8 cellular contexts compared by ENCODE assay signal in the genomic region with DNA sequence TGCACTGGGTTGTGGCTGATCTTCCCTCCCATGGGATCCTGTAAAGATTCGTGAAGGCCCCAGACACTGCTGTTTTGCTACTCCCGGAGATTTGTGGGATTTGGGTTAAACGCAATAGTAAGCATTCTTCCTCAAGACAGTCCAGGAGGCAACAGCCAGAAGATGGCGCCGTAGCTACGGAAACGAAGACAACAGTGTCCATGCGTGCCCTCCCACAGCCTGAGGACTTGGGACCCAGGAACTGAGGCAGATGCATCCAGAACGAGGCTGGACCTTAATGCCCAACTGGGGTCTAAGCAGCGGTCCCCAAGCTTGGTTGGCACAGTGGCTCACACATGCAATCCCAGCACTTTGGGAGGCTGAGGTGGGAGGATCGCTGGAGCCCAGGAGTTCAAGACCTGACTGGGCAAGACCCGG. TPM values are rescaled to one million over a fixed set of nuclear protein-coding genes. Genes with fewer than 3 reads are reported as not detected.
A peak's percentile ranks its signal among the peaks of the same experiment; 100 is the strongest.
DNase-seq lines count a peak whose midpoint lies in the region; ATAC-seq and TF ChIP-seq lines count a peak whose summit lies in the region.

No MANE protein-coding gene starts in this region.

- H3K9me3 Mint-ChIP-seq in activated naive CD4-positive, alpha-beta T cell treated with anti-CD3 and anti-CD28 coated beads for 36 hours, result no peaks in the 10 kb centered on the region

- peaks cover 18% of the 10 kb centered on the region for H3K27me3 Mint-ChIP-seq in activated naive CD4-positive, alpha-beta T cell treated with anti-CD3 and anti-CD28 coated beads for 36 hours (ENCODE audit: low read depth)

- H3K4me1 Mint-ChIP-seq in activated naive CD4-positive, alpha-beta T cell treated with anti-CD3 and anti-CD28 coated beads for 36 hours (ENCODE audit: low read depth), result no peaks in the 10 kb centered on the region

- no peaks in the 10 kb centered on the region for H3K36me3 Mint-ChIP-seq in activated naive CD4-positive, alpha-beta T cell treated with anti-CD3 and anti-CD28 coated beads for 36 hours (ENCODE audit: low read depth)

- peaks cover 0 to 10% of the 10 kb centered on the region in 2 donors for H3K27me3 ChIP-seq in tibial artery

- TF ChIP-seq CTCF in tibial artery (IDR thresholded peaks at IDR 0.05), result peak; percentile 10 to 35

- peak; percentile 52 for DNase-seq in activated naive CD4-positive, alpha-beta T cell treated with anti-CD3 and anti-CD28 coated beads for 36 hours
- DNase-seq in activated naive CD4-positive, alpha-beta T cell treated with Interleukin-2 at 50 U/mL for 16 hours, result no peak
- peak; percentile 43 for DNase-seq in NCI-H460 (ENCODE audit: extremely low read depth, low read depth)
- DNase-seq in cerebellar cortex (ENCODE audit: low spot score), result peak; percentile 51
- DNase-seq in kidney tubule cell (ENCODE audit: low spot score), result peak; percentile 43
- peak; percentile 72 for DNase-seq in tibial artery
- DNase-seq in COR-L47 (lab: John Stamatoyannopoulos, UW), result no peak

- H3K4me3 Mint-ChIP-seq in activated naive CD4-positive, alpha-beta T cell treated with anti-CD3 and anti-CD28 coated beads for 36 hours, result no peak overlapping the region

- intact Hi-C loops in activated naive CD4-positive, alpha-beta T cell treated with anti-CD3 and anti-CD28 coated beads for 36 hours (cut with micrococcal nuclease), result loop anchor here (1.0 kb wide), 1 partner anchor 282 kb away; no protein-coding TSS in a partner anchor
- intact Hi-C loops in tibial artery (cut with DNase I; ENCODE audit: low total_unique reads), result no loop called here

- no peaks in the 10 kb centered on the region for H3K36me3 ChIP-seq in tibial artery

- no peak overlapping the region for H3K27ac ChIP-seq in tibial artery

- ATAC-seq in GM21619 (IDR thresholded peaks at IDR 0.05; ENCODE audit: unreplicated experiment), result no peak

- no peak overlapping the region for H3K4me3 ChIP-seq in tibial artery

- H3K27ac Mint-ChIP-seq in activated naive CD4-positive, alpha-beta T cell treated with anti-CD3 and anti-CD28 coated beads for 36 hours, result no peak overlapping the region

- peaks cover 0 to 8% (median 0%) of the 10 kb centered on the region in 4 donors for H3K4me1 ChIP-seq in tibial artery

- no peaks in the 10 kb centered on the region for H3K9me3 ChIP-seq in tibial artery

- CTCF ChIA-PET in activated naive CD4-positive, alpha-beta T cell treated with anti-CD3 and anti-CD28 coated beads for 36 hours (lab: Charles Lee), result interaction anchor here (1.5 kb wide), 1 partner anchor 283 kb away, joined by 5 read pairs; no protein-coding TSS in a partner anchor

RNA-seq across cellular contexts. Expression of gene ZNF507, which starts 57.6 kb away (rescaled TPM):
- total RNA-seq in activated naive CD4-positive, alpha-beta T cell treated with anti-CD3 and anti-CD28 coated beads for 36 hours, result 10 to 100 TPM; 21.4 to 21.5 TPM
- 7.7 and 10.4 TPM in 2 replicates for total RNA-seq in NCI-H460 (2014; rRNA removed; shearing (Covaris generic))
- polyA plus RNA-seq in NCI-H460 (2014; cell fraction: nucleus; rRNA removed), result 8.5 and 11.5 TPM in 2 replicates

Comparison
In these comparisons a context has a peak if more than half of its experiments do, and no peak if none do; other contexts are left out.
1. DNase-seq: peak in activated naive CD4-positive, alpha-beta T cell treated with anti-CD3 and anti-CD28 coated beads for 36 hours (single experiment), NCI-H460 (single experiment), cerebellar cortex (single experiment), kidney tubule cell (single experiment) and tibial artery (2 of 2); none in activated naive CD4-positive, alpha-beta T cell treated with Interleukin-2 at 50 U/mL for 16 hours (single experiment) and COR-L47 (single experiment).